Comparison of ENCODE assay signal across 8 cellular contexts in genomic region chr20:50713677-50714101, GRCh38. TPM values are rescaled to one million over a fixed set of nuclear protein-coding genes. Genes with fewer than 3 reads are reported as not detected.
DNase-seq lines count a peak whose midpoint lies in the region; TF ChIP-seq lines count a peak whose summit lies in the region.

No MANE protein-coding gene starts in this region.

- H3K4me1 ChIP-seq in Caco-2, result peaks cover 68% of the 10 kb centered on the region

- DNase-seq in Caco-2 (peak; percentile 76 to 80), OCI-M1 (lab: John Stamatoyannopoulos, UW) (peak; percentile 50), fibroblast of pulmonary artery (ENCODE audit: low read depth) (peak; percentile 75), nephron progenitor cell (no peak), immature natural killer cell (no peak), 8988T (no peak)
- no peak for DNase-seq in activated naive CD4-positive, alpha-beta T cell treated with anti-CD3 and anti-CD28 coated beads, Interleukin-2, amount 10 ng/mL, durations not matched to agents 7 days and 5 days
- DNase-seq in stimulated activated CD8-positive, alpha-beta memory T cell treated with anti-CD3 and anti-CD28 coated beads, Interleukin-4, amount 100 ng/mL, for 48 hours, result no peak

- intact Hi-C loops in Caco-2 (cut with micrococcal nuclease; ENCODE audit: unreplicated experiment), result loop anchor here (1.0 to 2.0 kb wide), 3 partner anchors 33 to 85 kb away; no protein-coding TSS in a partner anchor

- H3K4me1 Mint-ChIP-seq in Caco-2 (ENCODE audit: low read depth, unreplicated experiment), result peaks cover 60% of the 10 kb centered on the region
- peaks cover 55% of the 10 kb centered on the region for H3K4me1 Mint-ChIP-seq in nephron progenitor cell
- no peaks in the 10 kb centered on the region for H3K4me1 Mint-ChIP-seq in activated naive CD4-positive, alpha-beta T cell treated with anti-CD3 and anti-CD28 coated beads, Interleukin-2, amount 10 ng/mL, durations not matched to agents 7 days and 5 days
- H3K4me1 Mint-ChIP-seq in immature natural killer cell, result no peaks in the 10 kb centered on the region

- CTCF ChIA-PET in Caco-2 (lab: Charles Lee), result interaction anchor here (0.6 to 2.3 kb wide), 29 partner anchors 9 to 125 kb away, joined by 3 to 84 read pairs (median 5); partner anchors contain the start of genes BCAS4, PARD6B and RIPOR3
- CTCF ChIA-PET in activated naive CD4-positive, alpha-beta T cell treated with anti-CD3 and anti-CD28 coated beads, Interleukin-2, amount 10 ng/mL, durations not matched to agents 7 days and 5 days (lab: Charles Lee), result no interaction called here

- H3K27me3 Mint-ChIP-seq in Caco-2 (ENCODE audit: insufficient read depth, unreplicated experiment) (no peaks in the 10 kb centered on the region), nephron progenitor cell (ENCODE audit: low read depth, poor library complexity) (no peaks in the 10 kb centered on the region), immature natural killer cell (ENCODE audit: low read depth in 3 of 3) (peaks cover 1 to 16% (median 3%) of the 10 kb centered on the region in 3 donors)
- peaks cover 47% of the 10 kb centered on the region for H3K27me3 Mint-ChIP-seq in activated naive CD4-positive, alpha-beta T cell treated with anti-CD3 and anti-CD28 coated beads, Interleukin-2, amount 10 ng/mL, durations not matched to agents 7 days and 5 days

- no TSS peak for BruUV-seq in Caco-2 (replicated peaks; lab: Mats Ljungman, UMichigan)

- H3K36me3 Mint-ChIP-seq in Caco-2 (ENCODE audit: insufficient read depth, unreplicated experiment), result peaks cover 13% of the 10 kb centered on the region
- H3K36me3 Mint-ChIP-seq in nephron progenitor cell (ENCODE audit: low read depth), result no peaks in the 10 kb centered on the region
- H3K36me3 Mint-ChIP-seq in activated naive CD4-positive, alpha-beta T cell treated with anti-CD3 and anti-CD28 coated beads, Interleukin-2, amount 10 ng/mL, durations not matched to agents 7 days and 5 days, result no peaks in the 10 kb centered on the region
- no peaks in the 10 kb centered on the region for H3K36me3 Mint-ChIP-seq in immature natural killer cell

- H3K27ac Mint-ChIP-seq in Caco-2 (ENCODE audit: unreplicated experiment) (peak overlapping the region; percentile 60), nephron progenitor cell (peak overlapping the region; percentile 68), immature natural killer cell (no peak overlapping the region)
- no peak overlapping the region for H3K27ac Mint-ChIP-seq in activated naive CD4-positive, alpha-beta T cell treated with anti-CD3 and anti-CD28 coated beads, Interleukin-2, amount 10 ng/mL, durations not matched to agents 7 days and 5 days

- H3K4me3 Mint-ChIP-seq in Caco-2 (ENCODE audit: unreplicated experiment) (peak overlapping the region; percentile 4), nephron progenitor cell (no peak overlapping the region), immature natural killer cell (no peak overlapping the region)
- no peak overlapping the region for H3K4me3 Mint-ChIP-seq in activated naive CD4-positive, alpha-beta T cell treated with anti-CD3 and anti-CD28 coated beads, Interleukin-2, amount 10 ng/mL, durations not matched to agents 7 days and 5 days

- H3K4me3 ChIP-seq in Caco-2 (ENCODE audit: low read depth, low read length), result no peak overlapping the region
- no peak overlapping the region for H3K4me3 ChIP-seq in fibroblast of pulmonary artery (replicated peaks; ENCODE audit: low read depth, low read length)

- POLR2A ChIA-PET in Caco-2 (lab: Charles Lee), result interaction anchor here (0.8 to 1.7 kb wide), 4 partner anchors 11 to 50 kb away, joined by 3 to 7 read pairs (median 4); partner anchors contain the start of gene PARD6B

- no peaks in the 10 kb centered on the region for H3K36me3 ChIP-seq in Caco-2 (ENCODE audit: control insufficient read depth, insufficient read depth, low read length)

- H3K27me3 ChIP-seq in Caco-2 (replicated peaks; ENCODE audit: control insufficient read depth, insufficient read depth, low read length), result no peaks in the 10 kb centered on the region

- H3K9me3 Mint-ChIP-seq in Caco-2 (ENCODE audit: unreplicated experiment), result no peaks in the 10 kb centered on the region
- H3K9me3 Mint-ChIP-seq in nephron progenitor cell, result no peaks in the 10 kb centered on the region
- no peaks in the 10 kb centered on the region for H3K9me3 Mint-ChIP-seq in activated naive CD4-positive, alpha-beta T cell treated with anti-CD3 and anti-CD28 coated beads, Interleukin-2, amount 10 ng/mL, durations not matched to agents 7 days and 5 days
- H3K9me3 Mint-ChIP-seq in immature natural killer cell, result peaks cover 0 to 2% (median 0%) of the 10 kb centered on the region in 6 donors

- TF ChIP-seq CTCF in Caco-2 (IDR thresholded peaks at IDR 0.05; ENCODE audit: insufficient read depth in 1 of 2, low read depth in 1 of 2, low read length in 1 of 2, severe bottlenecking in 1 of 2, unreplicated experiment in 1 of 2) (peak; percentile 62 to 63), fibroblast of pulmonary artery (IDR thresholded peaks at IDR 0.05; ENCODE audit: low read length, missing control alignments) (peak; percentile 77), nephron progenitor cell (IDR thresholded peaks at IDR 0.05) (no peak)

- H3K9me3 ChIP-seq in Caco-2, result no peaks in the 10 kb centered on the region

RNA-seq across cellular contexts. Expression of gene PARD6B, which starts 17.7 kb away (rescaled TPM):
- 153 and 156 TPM in 2 replicates for total RNA-seq in Caco-2 (2022)
- 1 to 10 TPM in 1 of 3 donors, under 1 TPM in 2; 0.38 to 1.1 (median 0.96) TPM for polyA plus RNA-seq in immature natural killer cell

RNA-seq across cellular contexts. Expression of gene RIPOR3, which starts 22.3 kb away (rescaled TPM):
- 0.18 and 0.67 TPM in 2 replicates for total RNA-seq in Caco-2 (2022)
- polyA plus RNA-seq in immature natural killer cell, result 1 to 10 TPM in 2 of 3 donors, under 1 TPM in 1; 0.41 to 1.2 (median 1.0) TPM

Comparison
In these comparisons a context has a peak if more than half of its experiments do, and no peak if none do; other contexts are left out.
1. DNase-seq: peak in Caco-2 (2 of 2), OCI-M1 (single experiment) and fibroblast of pulmonary artery (single experiment); none in nephron progenitor cell (single experiment), activated naive CD4-positive, alpha-beta T cell treated with anti-CD3 and anti-CD28 coated beads, Interleukin-2, amount 10 ng/mL, durations not matched to agents 7 days and 5 days (single experiment), immature natural killer cell (0 of 3), 8988T (single experiment) and stimulated activated CD8-positive, alpha-beta memory T cell treated with anti-CD3 and anti-CD28 coated beads, Interleukin-4, amount 100 ng/mL, for 48 hours (single experiment).
2. H3K27ac Mint-ChIP-seq: peak in Caco-2 (single experiment) and nephron progenitor cell (single experiment); none in activated naive CD4-positive, alpha-beta T cell treated with anti-CD3 and anti-CD28 coated beads, Interleukin-2, amount 10 ng/mL, durations not matched to agents 7 days and 5 days (single experiment) and immature natural killer cell (0 of 6).